Comparison of ENCODE assay signal across 11 cellular contexts in genomic region chr22:38462960-38463784, GRCh38. TPM values are rescaled to one million over a fixed set of nuclear protein-coding genes. Genes with fewer than 3 reads are reported as not detected.
DNase-seq lines count a peak whose midpoint lies in the region; ATAC-seq and TF ChIP-seq lines count a peak whose summit lies in the region.
"Had no signal": no experiment of that assay in that cellular context is flagged by ENCODE, and none has a peak within 500 bp of the region (broad histone marks: within the 10 kb centered on the region; RNA-seq: fewer than 3 reads in every experiment).

No MANE protein-coding gene starts in this region.

- H3K18ac ChIP-seq in mesenchymal stem cell (ENCODE audit: low read depth in 1 of 2, low read length in 2 of 2): peak overlapping the region in 1 of 2 experiments; percentile 27

- H3K9ac ChIP-seq in BLaER1 treated with 17β-estradiol and CSF1 and Interleukin-3, amounts not matched to agents 10 nM and 100 nM: peak overlapping the region in 5 of 11 experiments; percentile 3 to 49 (median 7); a peak in 4 of 22 replicates
- H3K9ac ChIP-seq in endodermal cell (ENCODE audit: extremely low read depth, low read length, poor library complexity, severe bottlenecking) (no peak overlapping the region), mesenchymal stem cell (ENCODE audit: low read length) (no peak overlapping the region)

- H3K36me3 Mint-ChIP-seq in endodermal cell (ENCODE audit: low read depth): no peaks in the 10 kb centered on the region
- H3K36me3 Mint-ChIP-seq in activated naive CD8-positive, alpha-beta T cell treated with anti-CD3 and anti-CD28 coated beads for 36 hours: no peaks in the 10 kb centered on the region
- H3K36me3 Mint-ChIP-seq: activated naive CD8-positive, alpha-beta T cell had no signal

- H3K4me2 ChIP-seq in BLaER1 treated with 17β-estradiol and CSF1 and Interleukin-3, amounts not matched to agents 10 nM and 100 nM: peak overlapping the region; percentile 59 to 93 (median 78)
- H3K4me2 ChIP-seq in mesenchymal stem cell (ENCODE audit: low read length, poor library complexity, severe bottlenecking): peak overlapping the region; percentile 55

- peaks cover 2% of the 10 kb centered on the region for H3K79me1 ChIP-seq in mesenchymal stem cell (replicated peaks; ENCODE audit: low read length, poor library complexity, severe bottlenecking)

- H2BK5ac ChIP-seq in mesenchymal stem cell (ENCODE audit: low read depth, low read length, poor library complexity, severe bottlenecking): no peak overlapping the region

- peaks cover 0 to 53% (median 4%) of the 10 kb centered on the region in 11 experiments; a peak in 8 of 22 replicates for H4K20me1 ChIP-seq in BLaER1 treated with 17β-estradiol and CSF1 and Interleukin-3, amounts not matched to agents 10 nM and 100 nM

- H2BK120ac ChIP-seq in mesenchymal stem cell (ENCODE audit: low read depth, low read length): no peak overlapping the region

- no peak overlapping the region for H4K91ac ChIP-seq in mesenchymal stem cell (ENCODE audit: low read length)

- no peak overlapping the region for H3K4ac ChIP-seq in mesenchymal stem cell (ENCODE audit: low read depth in 1 of 2, low read length in 2 of 2)

- no peak overlapping the region for H3K27ac ChIP-seq in BLaER1 treated with 17β-estradiol and CSF1 and Interleukin-3, amounts not matched to agents 10 nM and 100 nM
- H3K27ac ChIP-seq in endodermal cell (ENCODE audit: low read depth, low read length) (no peak overlapping the region), mesenchymal stem cell (ENCODE audit: low read length, poor library complexity, severe bottlenecking) (no peak overlapping the region)

- TF ChIP-seq CTCF in endodermal cell (conservative IDR thresholded peaks at IDR 0.05): no peak

- H2BK12ac ChIP-seq in mesenchymal stem cell (ENCODE audit: low read length in 2 of 2): no peak overlapping the region

- no peaks in the 10 kb centered on the region for H3K36me3 ChIP-seq in BLaER1 treated with 17β-estradiol and CSF1 and Interleukin-3, amounts not matched to agents 10 nM and 100 nM
- H3K36me3 ChIP-seq in endodermal cell (ENCODE audit: control insufficient read depth, insufficient read depth, low read length) (no peaks in the 10 kb centered on the region), mesenchymal stem cell (ENCODE audit: control insufficient read depth in 1 of 2, insufficient read depth in 2 of 2, low read depth in 1 of 2, low read length in 2 of 2) (no peaks in the 10 kb centered on the region)

- H3K4me1 Mint-ChIP-seq in endodermal cell: peaks cover 8% of the 10 kb centered on the region
- H3K4me1 Mint-ChIP-seq in activated naive CD8-positive, alpha-beta T cell treated with anti-CD3 and anti-CD28 coated beads for 36 hours: peaks cover 8% of the 10 kb centered on the region

- H2AFZ ChIP-seq in mesenchymal stem cell (ENCODE audit: low read depth, low read length): no peak overlapping the region

- no peak for TF ChIP-seq POLR2A in GM18505 (IDR thresholded peaks at IDR 0.05; ENCODE audit: borderline replicate concordance, extremely low read depth, insufficient read depth, insufficient read length)

- H3K27me3 ChIP-seq in BLaER1 treated with 17β-estradiol and CSF1 and Interleukin-3, amounts not matched to agents 10 nM and 100 nM: peaks cover 19 to 97% (median 25%) of the 10 kb centered on the region in 11 experiments
- H3K27me3 ChIP-seq in endodermal cell (ENCODE audit: control insufficient read depth, insufficient read depth, low read length, poor library complexity, severe bottlenecking) (peaks cover 18% of the 10 kb centered on the region), mesenchymal stem cell (ENCODE audit: control insufficient read depth in 1 of 2, insufficient read depth in 1 of 2, low read length in 2 of 2) (peaks cover 30 to 60% of the 10 kb centered on the region in 2 experiments)

- ATAC-seq in GM19455 (IDR thresholded peaks at IDR 0.05; ENCODE audit: unreplicated experiment) (no peak), GM18505 (IDR thresholded peaks at IDR 0.05; ENCODE audit: unreplicated experiment) (no peak)
- ATAC-seq: stimulated activated naive CD8-positive, alpha-beta T cell treated with anti-CD3 and anti-CD28 coated beads, Interleukin-15, Interleukin-2, amounts not matched to agents 100 U/mL and 50 U/mL, for 24 hours had no signal

- H3K23ac ChIP-seq in mesenchymal stem cell (ENCODE audit: low read length in 2 of 2): no peak overlapping the region

- H3K9me3 Mint-ChIP-seq in endodermal cell: no peaks in the 10 kb centered on the region
- H3K9me3 Mint-ChIP-seq in activated naive CD8-positive, alpha-beta T cell treated with anti-CD3 and anti-CD28 coated beads for 36 hours: no peaks in the 10 kb centered on the region

- no peak overlapping the region for H3K27ac Mint-ChIP-seq in endodermal cell
- no peak overlapping the region for H3K27ac Mint-ChIP-seq in activated naive CD8-positive, alpha-beta T cell treated with anti-CD3 and anti-CD28 coated beads for 36 hours
- H3K27ac Mint-ChIP-seq: activated naive CD8-positive, alpha-beta T cell had no signal

- H3K4me1 ChIP-seq in BLaER1 treated with 17β-estradiol and CSF1 and Interleukin-3, amounts not matched to agents 10 nM and 100 nM: peaks cover 31 to 98% (median 83%) of the 10 kb centered on the region in 10 experiments
- no peaks in the 10 kb centered on the region for H3K4me1 ChIP-seq in endodermal cell (ENCODE audit: control insufficient read depth, insufficient read depth, low read length)
- peaks cover 26% of the 10 kb centered on the region for H3K4me1 ChIP-seq in mesenchymal stem cell (ENCODE audit: control insufficient read depth, insufficient read depth, low read depth, low read length)

- H2AK5ac ChIP-seq in mesenchymal stem cell (ENCODE audit: low read length, severe bottlenecking): no peak overlapping the region

- peak overlapping the region; percentile 25 for H3K4me3 Mint-ChIP-seq in endodermal cell
- no peak overlapping the region for H3K4me3 Mint-ChIP-seq in activated naive CD8-positive, alpha-beta T cell treated with anti-CD3 and anti-CD28 coated beads for 36 hours
- H3K4me3 Mint-ChIP-seq: activated naive CD8-positive, alpha-beta T cell had no signal

- H2BK15ac ChIP-seq in mesenchymal stem cell (ENCODE audit: low read depth, poor library complexity, severe bottlenecking): peak overlapping the region; percentile 77

- no peak overlapping the region for H4K8ac ChIP-seq in mesenchymal stem cell (ENCODE audit: low read length)

- H3K9me3 ChIP-seq in BLaER1 treated with 17β-estradiol and CSF1 and Interleukin-3, amounts not matched to agents 10 nM and 100 nM (replicated peaks in 1 of 11): no peaks in the 10 kb centered on the region
- H3K9me3 ChIP-seq in endodermal cell (ENCODE audit: control insufficient read depth, low read length): no peaks in the 10 kb centered on the region
- H3K9me3 ChIP-seq in mesenchymal stem cell (ENCODE audit: control insufficient read depth, low read length): no peaks in the 10 kb centered on the region

- DNase-seq in NCI-H2171 treated with DMSO at 0.1 percent for 48 hours (lab: John Stamatoyannopoulos, UW) (peak; percentile 44), endodermal cell (peak; percentile 89), mesenchymal stem cell (peak; percentile 59), medulla oblongata (ENCODE audit: extremely low spot score) (no peak)
- no peak for DNase-seq in activated naive CD8-positive, alpha-beta T cell treated with anti-CD3 and anti-CD28 coated beads for 36 hours
- DNase-seq: effector CD8-positive, alpha-beta T cell; stimulated activated naive CD8-positive, alpha-beta T cell treated with anti-CD3 and anti-CD28 coated beads, Interleukin-15, Interleukin-2, amounts not matched to agents 100 U/mL and 50 U/mL, for 24 hours had no signal

- WGBS in endodermal cell (ENCODE audit: insufficient coverage in 1 of 2, insufficient read length in 1 of 2), 2 experiments: 35 to 45% methylated on average over 15 to 26 of the region's 28 CpGs
- WGBS in mesenchymal stem cell: 24% methylated on average over 24 of the region's 28 CpGs

- H3K4me3 ChIP-seq in BLaER1 treated with 17β-estradiol and CSF1 and Interleukin-3, amounts not matched to agents 10 nM and 100 nM: peak overlapping the region in 1 of 10 experiments; percentile 36; a peak in 1 of 20 replicates
- H3K4me3 ChIP-seq in endodermal cell (ENCODE audit: low read length): no peak overlapping the region
- no peak overlapping the region for H3K4me3 ChIP-seq in mesenchymal stem cell (ENCODE audit: insufficient read depth in 1 of 2, low read depth in 1 of 2, low read length in 2 of 2)

- H3K27me3 Mint-ChIP-seq in endodermal cell (ENCODE audit: insufficient read depth): peaks cover 89% of the 10 kb centered on the region
- H3K27me3 Mint-ChIP-seq in activated naive CD8-positive, alpha-beta T cell treated with anti-CD3 and anti-CD28 coated beads for 36 hours: peaks cover 85% of the 10 kb centered on the region

- no peak overlapping the region for H3K14ac ChIP-seq in mesenchymal stem cell (ENCODE audit: low read length in 2 of 2)

RNA-seq across cellular contexts. Expression of gene KDELR3, which starts 4.7 kb away (rescaled TPM):
- total RNA-seq in endodermal cell: 10 to 100 TPM; 11.4 to 14.9 TPM
- polyA plus RNA-seq in endodermal cell (2013, experiment 1 of 2): 14.6 TPM
- polyA plus RNA-seq in endodermal cell (2013, experiment 2 of 2): 14.8 TPM
- polyA plus RNA-seq in mesenchymal stem cell (2013, experiment 1 of 2): 167 TPM
- 172 TPM for polyA plus RNA-seq in mesenchymal stem cell (2013, experiment 2 of 2)
- 1 to 10 TPM in 1 of 2 experiments, under 1 TPM in 1; 0.72 to 1.3 TPM for total RNA-seq in activated naive CD8-positive, alpha-beta T cell treated with anti-CD3 and anti-CD28 coated beads for 36 hours

RNA-seq across cellular contexts. Expression of gene KCNJ4, which starts 8.2 kb away (rescaled TPM):
- 1 to 10 TPM in 1 of 2 donors, under 1 TPM in 1; 0.37 to 1.4 TPM for total RNA-seq in endodermal cell
- polyA plus RNA-seq in endodermal cell (2013, experiment 1 of 2): 5.8 TPM
- polyA plus RNA-seq in endodermal cell (2013, experiment 2 of 2): 6.0 TPM
- 0.08 TPM for polyA plus RNA-seq in mesenchymal stem cell (2013, experiment 1 of 2)
- 0.05 TPM for polyA plus RNA-seq in mesenchymal stem cell (2013, experiment 2 of 2)
- total RNA-seq in activated naive CD8-positive, alpha-beta T cell treated with anti-CD3 and anti-CD28 coated beads for 36 hours: not detected

RNA-seq across cellular contexts. Expression of gene DDX17, which starts 42.9 kb away (rescaled TPM):
- 100 to 1,000 TPM; 507 to 621 TPM for total RNA-seq in endodermal cell
- polyA plus RNA-seq in endodermal cell (2013, experiment 1 of 2): 386 TPM
- polyA plus RNA-seq in endodermal cell (2013, experiment 2 of 2): 344 TPM
- 121 TPM for polyA plus RNA-seq in mesenchymal stem cell (2013, experiment 1 of 2)
- 114 TPM for polyA plus RNA-seq in mesenchymal stem cell (2013, experiment 2 of 2)
- 100 to 1,000 TPM; 254 to 256 TPM for total RNA-seq in activated naive CD8-positive, alpha-beta T cell treated with anti-CD3 and anti-CD28 coated beads for 36 hours

Comparison
In these comparisons a context has a peak if more than half of its experiments do, and no peak if none do; other contexts are left out.
1. DNase-seq: peak in NCI-H2171 treated with DMSO at 0.1 percent for 48 hours (single experiment), endodermal cell (single experiment) and mesenchymal stem cell (single experiment); none in medulla oblongata (single experiment) and activated naive CD8-positive, alpha-beta T cell treated with anti-CD3 and anti-CD28 coated beads for 36 hours (single experiment).
2. RNA of gene KDELR3, which starts 4.7 kb away (total RNA-seq): 11.4 to 14.9 TPM in endodermal cell; 0.72 to 1.3 TPM in activated naive CD8-positive, alpha-beta T cell treated with anti-CD3 and anti-CD28 coated beads for 36 hours; every median in the first group is over 4 times any median in the second.